21 cellular contexts compared by ENCODE assay signal in the genomic region with DNA sequence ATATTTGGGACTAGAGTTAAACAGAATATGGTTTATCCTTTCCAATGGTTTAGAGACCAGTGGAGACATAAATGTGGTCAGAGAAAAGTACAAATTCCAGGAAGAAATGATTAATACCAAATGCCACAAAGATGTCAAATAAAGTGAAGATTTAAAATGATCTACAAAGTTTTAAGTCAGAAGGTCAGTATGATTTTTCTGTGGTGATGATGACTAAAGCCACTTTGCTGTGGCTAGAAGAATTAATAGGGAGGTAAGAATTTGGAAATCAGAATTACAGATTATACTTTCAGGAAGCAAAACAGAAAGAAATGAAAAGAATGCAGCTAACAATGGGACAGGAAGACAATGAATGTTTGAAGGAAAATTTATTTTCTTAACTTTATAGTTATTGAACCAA.
DNase-seq lines count a peak whose midpoint lies in the region; ATAC-seq, FAIRE-seq and TF ChIP-seq lines count a peak whose summit lies in the region.
"Had no signal": no experiment of that assay in that cellular context is flagged by ENCODE, and none has a peak within 500 bp of the region (broad histone marks: within the 10 kb centered on the region; RNA-seq: fewer than 3 reads in every experiment).

No MANE protein-coding gene starts in this region.

- DNase-seq in A172 (ENCODE audit: low spot score) (peak; percentile 40), M059J (ENCODE audit: low read depth) (peak; percentile 13), bronchial epithelial cell (ENCODE audit: low read depth) (peak; percentile 8), progenitor cell of endocrine pancreas (ENCODE audit: low spot score, unreplicated experiment) (no peak), retina (no peak), colonic mucosa (no peak)
- DNase-seq: CD8-positive, alpha-beta T cell; DMS 273 treated with DMSO at 0.1 percent for 48 hours; HCEC 1CT had no signal

- H3K27ac Mint-ChIP-seq in progenitor cell of endocrine pancreas = peak overlapping the region; percentile 25
- H3K27ac Mint-ChIP-seq: B cell; CD8-positive, alpha-beta T cell; GM23338; IgD-negative memory B cell had no signal

- H3K9me3 ChIP-seq in colonic mucosa = no peaks in the 10 kb centered on the region
- H3K9me3 ChIP-seq: BLaER1 treated with 17β-estradiol and CSF1 and Interleukin-3, amounts not matched to agents 10 nM and 100 nM had no signal

- no peak for TF ChIP-seq CTCF in bronchial epithelial cell (IDR thresholded peaks at IDR 0.05; ENCODE audit: insufficient read depth, low read length, severe bottlenecking)
- TF ChIP-seq CTCF in progenitor cell of endocrine pancreas (IDR thresholded peaks at IDR 0.05; ENCODE audit: unreplicated experiment) = no peak
- TF ChIP-seq CTCF in colonic mucosa (IDR thresholded peaks at IDR 0.05) = no peak

- H3K4me3 ChIP-seq in bronchial epithelial cell (ENCODE audit: low read depth, low read length) (no peak overlapping the region), colonic mucosa (no peak overlapping the region)
- H3K4me3 ChIP-seq: BLaER1 treated with 17β-estradiol and CSF1 and Interleukin-3, amounts not matched to agents 10 nM and 100 nM; GM23338 had no signal

- no peaks in the 10 kb centered on the region for H3K9me3 Mint-ChIP-seq in progenitor cell of endocrine pancreas (ENCODE audit: low read depth)
- H3K9me3 Mint-ChIP-seq: GM23338 had no signal

- no peak for FAIRE-seq in bronchial epithelial cell (lab: Jason Lieb, UNC)
- FAIRE-seq: G401.6, GM12891, GM19239, H54, HepG2 had no signal

- no peaks in the 10 kb centered on the region for H3K4me1 Mint-ChIP-seq in progenitor cell of endocrine pancreas (ENCODE audit: low read depth)
- H3K4me1 Mint-ChIP-seq: B cell, IgD-negative memory B cell had no signal

- H3K9ac ChIP-seq in colonic mucosa (ENCODE audit: low read depth in 2 of 2, low read length in 2 of 2) = no peak overlapping the region
- H3K9ac ChIP-seq: BLaER1 treated with 17β-estradiol and CSF1 and Interleukin-3, amounts not matched to agents 10 nM and 100 nM had no signal

- H3K4me3 Mint-ChIP-seq in progenitor cell of endocrine pancreas (ENCODE audit: low read depth) = no peak overlapping the region
- H3K4me3 Mint-ChIP-seq: B cell; CD8-positive, alpha-beta T cell; GM23338; IgD-negative memory B cell had no signal

- H3K27me3 Mint-ChIP-seq in progenitor cell of endocrine pancreas = no peaks in the 10 kb centered on the region
- H3K27me3 Mint-ChIP-seq: B cell, IgD-negative memory B cell had no signal

- no peaks in the 10 kb centered on the region for H3K4me1 ChIP-seq in colonic mucosa
- H3K4me1 ChIP-seq: BLaER1 treated with 17β-estradiol and CSF1 and Interleukin-3, amounts not matched to agents 10 nM and 100 nM had no signal

- no peaks in the 10 kb centered on the region for H3K36me3 Mint-ChIP-seq in progenitor cell of endocrine pancreas (ENCODE audit: insufficient read depth)
- H3K36me3 Mint-ChIP-seq: CD8-positive, alpha-beta T cell; IgD-negative memory B cell had no signal

- no peak overlapping the region for H3K27ac ChIP-seq in colonic mucosa
- H3K27ac ChIP-seq: 22Rv1; BLaER1 treated with 17β-estradiol and CSF1 and Interleukin-3, amounts not matched to agents 10 nM and 100 nM; HL-60 had no signal

- ATAC-seq in GM19455 (IDR thresholded peaks at IDR 0.05; ENCODE audit: unreplicated experiment) = no peak
- ATAC-seq: CD8-positive, alpha-beta T cell; GM23338; HepG2 had no signal

- H3K36me3 ChIP-seq in bronchial epithelial cell (ENCODE audit: control insufficient read depth, insufficient read depth, low read length) (no peaks in the 10 kb centered on the region), colonic mucosa (no peaks in the 10 kb centered on the region)
- H3K36me3 ChIP-seq: BLaER1 treated with 17β-estradiol and CSF1 and Interleukin-3, amounts not matched to agents 10 nM and 100 nM had no signal

- intact Hi-C loops in colonic mucosa (cut with DNase I) = no loop called here

- H3K27me3 ChIP-seq in bronchial epithelial cell (ENCODE audit: control insufficient read depth, insufficient read depth, low read length) = no peaks in the 10 kb centered on the region
- H3K27me3 ChIP-seq in colonic mucosa = no peaks in the 10 kb centered on the region
- H3K27me3 ChIP-seq: BLaER1 treated with 17β-estradiol and CSF1 and Interleukin-3, amounts not matched to agents 10 nM and 100 nM had no signal

Comparison
In these comparisons a context has a peak if more than half of its experiments do, and no peak if none do; other contexts are left out.
1. DNase-seq: peak in A172 (single experiment), M059J (single experiment) and bronchial epithelial cell (single experiment); none in progenitor cell of endocrine pancreas (single experiment), retina (single experiment) and colonic mucosa (single experiment).